8 cellular contexts compared by ENCODE assay signal in the genomic region with DNA sequence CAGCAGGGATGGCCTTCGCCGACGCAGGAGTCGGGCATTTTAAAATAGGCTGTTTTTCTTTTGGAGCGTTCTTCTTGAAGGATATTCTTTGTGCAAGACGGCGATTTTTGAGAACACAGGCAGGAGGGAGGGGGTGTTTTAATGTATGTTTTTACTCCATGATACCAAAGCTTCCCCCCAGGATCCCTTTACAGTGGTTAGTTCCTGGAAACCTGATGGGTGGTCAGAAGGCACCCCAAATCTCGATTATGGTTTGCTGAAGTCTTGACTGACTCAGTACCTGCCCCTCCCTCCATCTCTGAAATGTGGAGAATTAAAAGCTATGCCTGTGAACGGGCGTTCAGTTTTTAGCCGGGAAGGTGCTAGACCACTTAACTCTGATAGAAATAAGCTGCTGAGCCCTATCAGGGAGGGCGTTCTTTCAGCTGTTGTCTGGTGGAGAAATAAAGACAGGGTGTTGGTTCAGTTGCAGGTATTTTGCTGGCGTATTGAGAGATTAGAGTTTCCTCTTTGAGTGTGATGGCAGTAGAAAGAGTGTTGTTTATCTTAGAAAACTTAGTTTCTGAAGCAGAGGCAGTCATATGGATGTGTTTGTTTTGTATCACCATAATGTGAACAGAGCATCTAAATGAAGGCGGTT. TPM values are rescaled to one million over a fixed set of nuclear protein-coding genes. Genes with fewer than 3 reads are reported as not detected.
DNase-seq lines count a peak whose midpoint lies in the region; ATAC-seq and TF ChIP-seq lines count a peak whose summit lies in the region.

No MANE protein-coding gene starts in this region.

- no peaks in the 10 kb centered on the region for H3K36me3 Mint-ChIP-seq in CD4-positive, CD25-positive, alpha-beta regulatory T cell
- no peaks in the 10 kb centered on the region for H3K36me3 Mint-ChIP-seq in nephron progenitor cell (ENCODE audit: low read depth)

- H3K27me3 Mint-ChIP-seq in CD4-positive, CD25-positive, alpha-beta regulatory T cell: peaks cover 53% of the 10 kb centered on the region
- H3K27me3 Mint-ChIP-seq in nephron progenitor cell (ENCODE audit: low read depth, poor library complexity): no peaks in the 10 kb centered on the region

- peak in 1 of 2 donors; percentile 2 for ATAC-seq in CD4-positive, CD25-positive, alpha-beta regulatory T cell (ENCODE audit: low read depth in 2 of 2)
- no peak for ATAC-seq in HG03521 (IDR thresholded peaks at IDR 0.05; ENCODE audit: unreplicated experiment)

- peak overlapping the region; percentile 93 to 95 (median 94) for H3K4me3 Mint-ChIP-seq in CD4-positive, CD25-positive, alpha-beta regulatory T cell
- H3K4me3 Mint-ChIP-seq in nephron progenitor cell: peak overlapping the region; percentile 98

- 11 to 13% methylated on average over 14 of the region's 14 CpGs for WGBS in ectodermal cell, 2 experiments

- H3K4me1 ChIP-seq in CD4-positive, CD25-positive, alpha-beta regulatory T cell (ENCODE audit: control insufficient read depth, insufficient read depth, low read length, poor library complexity, severe bottlenecking): peaks cover 36% of the 10 kb centered on the region
- peaks cover 13% of the 10 kb centered on the region for H3K4me1 ChIP-seq in ectodermal cell (ENCODE audit: control insufficient read depth, insufficient read depth, low read length)

- no peak for TF ChIP-seq CTCF in nephron progenitor cell (IDR thresholded peaks at IDR 0.05)

- H3K27me3 ChIP-seq in CD4-positive, CD25-positive, alpha-beta regulatory T cell (ENCODE audit: control insufficient read depth, insufficient read depth, low read length): peaks cover 29% of the 10 kb centered on the region
- H3K27me3 ChIP-seq in ectodermal cell (ENCODE audit: control insufficient read depth, insufficient read depth, low read length, poor library complexity, severe bottlenecking): peaks cover 16% of the 10 kb centered on the region

- peaks cover 0 to 51% (median 30%) of the 10 kb centered on the region in 4 donors for H3K4me1 Mint-ChIP-seq in CD4-positive, CD25-positive, alpha-beta regulatory T cell
- H3K4me1 Mint-ChIP-seq in nephron progenitor cell: peaks cover 54% of the 10 kb centered on the region

- peak overlapping the region; percentile 98 to 99 (median 99) for H3K27ac Mint-ChIP-seq in CD4-positive, CD25-positive, alpha-beta regulatory T cell
- peak overlapping the region; percentile 79 for H3K27ac Mint-ChIP-seq in nephron progenitor cell

- peak overlapping the region; percentile 66 for H3K4me3 ChIP-seq in CD4-positive, CD25-positive, alpha-beta regulatory T cell (ENCODE audit: low read depth, low read length)
- H3K4me3 ChIP-seq in ectodermal cell (ENCODE audit: insufficient read depth, low read depth, low read length): peak overlapping the region; percentile 89

- H3K9me3 Mint-ChIP-seq in CD4-positive, CD25-positive, alpha-beta regulatory T cell: peaks cover 0 to 5% (median 0%) of the 10 kb centered on the region in 7 donors
- H3K9me3 Mint-ChIP-seq in nephron progenitor cell: no peaks in the 10 kb centered on the region

- H3K36me3 ChIP-seq in CD4-positive, CD25-positive, alpha-beta regulatory T cell (ENCODE audit: control insufficient read depth, insufficient read depth, low read length): no peaks in the 10 kb centered on the region
- H3K36me3 ChIP-seq in ectodermal cell (ENCODE audit: control insufficient read depth, insufficient read depth, low read length): peaks cover 3% of the 10 kb centered on the region

- DNase-seq in CD4-positive, CD25-positive, alpha-beta regulatory T cell: peak in 2 of 3 donors; percentile 50 to 53
- DNase-seq in NCI-H524 treated with DMSO at 0.1 percent for 48 hours (lab: John Stamatoyannopoulos, UW) (peak; percentile 42), nephron progenitor cell (no peak), NCI-H1048 (lab: John Stamatoyannopoulos, UW) (no peak), NCI-H446 (lab: John Stamatoyannopoulos, UW) (no peak)
- no peak for DNase-seq in activated CD8-positive, alpha-beta memory T cell treated with anti-CD3 and anti-CD28 coated beads, Interleukin-2, amount 50 U/mL, for 4 hours

- no peaks in the 10 kb centered on the region for H3K9me3 ChIP-seq in CD4-positive, CD25-positive, alpha-beta regulatory T cell (ENCODE audit: control insufficient read depth in 2 of 2, low read length in 2 of 2)
- no peaks in the 10 kb centered on the region for H3K9me3 ChIP-seq in ectodermal cell (ENCODE audit: control insufficient read depth, low read length)

- H3K27ac ChIP-seq in CD4-positive, CD25-positive, alpha-beta regulatory T cell (ENCODE audit: insufficient read depth, low read length, poor library complexity, severe bottlenecking): peak overlapping the region; percentile 80
- H3K27ac ChIP-seq in ectodermal cell (ENCODE audit: insufficient read depth, low read depth, low read length, poor library complexity, severe bottlenecking): no peak overlapping the region

RNA-seq across cellular contexts. Expression of a gene that starts 3.4 kb away (rescaled TPM):
- total RNA-seq in CD4-positive, CD25-positive, alpha-beta regulatory T cell: 14.2 TPM
- 1 to 10 TPM; 1.6 to 4.2 (median 2.8) TPM for polyA plus RNA-seq in CD4-positive, CD25-positive, alpha-beta regulatory T cell
- polyA plus RNA-seq in ectodermal cell (2013, experiment 1 of 4): 36.6 TPM
- 46.0 TPM for polyA plus RNA-seq in ectodermal cell (2013, experiment 2 of 4)
- 30.3 TPM for polyA plus RNA-seq in ectodermal cell (2013, experiment 3 of 4)
- polyA plus RNA-seq in ectodermal cell (2013, experiment 4 of 4): 36.8 TPM

Comparison
In these comparisons a context has a peak if more than half of its experiments do, and no peak if none do; other contexts are left out.
1. DNase-seq: peak in CD4-positive, CD25-positive, alpha-beta regulatory T cell (2 of 3) and NCI-H524 treated with DMSO at 0.1 percent for 48 hours (single experiment); none in nephron progenitor cell (single experiment), NCI-H1048 (single experiment), activated CD8-positive, alpha-beta memory T cell treated with anti-CD3 and anti-CD28 coated beads, Interleukin-2, amount 50 U/mL, for 4 hours (single experiment) and NCI-H446 (0 of 2).